Comparison of ENCODE assay signal across 8 cellular contexts in the genomic region with DNA sequence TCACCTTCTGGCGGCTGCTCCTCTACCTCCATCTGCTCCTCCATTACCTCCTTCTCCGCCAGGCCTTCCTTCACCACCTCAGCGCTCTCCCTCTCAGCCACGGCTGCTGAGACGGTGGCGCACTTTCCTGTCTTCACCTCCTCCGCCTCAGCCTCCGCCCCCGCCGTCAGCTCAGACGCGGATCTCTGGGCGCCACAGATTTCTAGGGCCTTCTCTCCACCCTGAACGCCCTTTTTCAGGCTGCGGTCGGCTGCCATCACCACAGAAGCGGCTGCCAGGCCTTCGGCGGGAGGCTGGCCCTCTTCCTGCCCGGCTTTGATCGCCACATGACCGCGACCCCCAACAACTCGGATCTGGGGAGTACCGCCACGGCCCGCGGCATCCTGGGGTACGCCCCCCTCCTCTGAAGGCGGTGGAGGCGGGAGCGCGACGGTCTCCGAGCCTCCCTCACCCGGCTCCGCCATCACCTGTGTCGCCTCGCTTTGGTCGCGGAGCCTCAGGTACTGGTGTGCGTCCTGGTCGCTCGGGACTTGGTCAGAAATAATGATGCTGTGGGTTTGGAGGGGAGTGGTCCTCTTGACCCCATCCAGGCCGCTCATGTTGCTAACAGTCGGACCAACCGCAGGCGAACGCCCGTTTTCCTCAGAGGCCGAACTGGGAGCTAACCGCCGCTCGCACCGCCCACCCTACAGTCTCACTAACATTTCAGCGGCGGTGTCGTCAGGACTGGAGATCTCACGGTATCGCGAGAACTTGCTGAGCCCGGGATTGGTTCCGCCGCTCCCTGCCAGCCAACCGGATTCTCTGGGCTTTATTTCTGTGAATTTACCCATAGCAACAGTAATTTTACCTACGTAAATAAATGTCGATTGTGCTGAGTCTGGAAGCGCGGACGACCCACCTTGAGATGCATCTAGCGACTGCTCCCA. TPM values are rescaled to one million over a fixed set of nuclear protein-coding genes. Genes with fewer than 3 reads are reported as not detected.
DNase-seq lines count a peak whose midpoint lies in the region; TF ChIP-seq lines count a peak whose summit lies in the region.

A gene (minus strand): TSS at position 699 of the 929 bp plus-strand sequence. CDS start 100 bp downstream, at position 599.

- DNase-seq in GM03348 (ENCODE audit: low spot score) (peak; percentile 95), HEK293T (ENCODE audit: extremely low spot score) (peak; percentile 95), MV-4-11 (lab: John Stamatoyannopoulos, UW) (peak; percentile 94), SK-MEL-5 (ENCODE audit: low read depth, low spot score) (peak; percentile 96), foreskin melanocyte (peak; percentile 89)
- peak; percentile 94 for DNase-seq in activated naive CD4-positive, alpha-beta T cell treated with Interleukin-2 at 50 U/mL for 16 hours

- H2AFZ ChIP-seq in neuron (ENCODE audit: low read depth, low read length): peak within 1 kb of the TSS; percentile 93

- in situ Hi-C loops in SK-MEL-5 (cut with HindIII; ENCODE audit: low pct_unique_long_range_greater_than_20kb, low sequenced_read_pairs): no loop called here

- H3K27ac ChIP-seq in subcutaneous abdominal adipose tissue (ENCODE audit: low read depth, low read length): peak within 1 kb of the TSS; percentile 99

- H3K9ac ChIP-seq in subcutaneous abdominal adipose tissue (ENCODE audit: low read length in 5 of 5): peak within 1 kb of the TSS; percentile 95 to 98 (median 97)

- H3K4me3 ChIP-seq in neuron (ENCODE audit: low read length): peak within 1 kb of the TSS; percentile 87
- H3K4me3 ChIP-seq in subcutaneous abdominal adipose tissue (ENCODE audit: low read depth in 1 of 5, low read length in 5 of 5): peak within 1 kb of the TSS; percentile 89 to 98 (median 96)

- H3K27me3 ChIP-seq in neuron (ENCODE audit: insufficient read depth, low read length) (no peaks in the 10 kb centered on the region), subcutaneous abdominal adipose tissue (ENCODE audit: control insufficient read depth in 5 of 5, insufficient read depth in 4 of 5, low read length in 5 of 5) (no peaks in the 10 kb centered on the region)

- H3K36me3 ChIP-seq in neuron (ENCODE audit: insufficient read depth, low read length): peaks cover 14% of the 10 kb centered on the region
- H3K36me3 ChIP-seq in subcutaneous abdominal adipose tissue (ENCODE audit: control insufficient read depth in 5 of 5, insufficient read depth in 5 of 5, low read length in 5 of 5): peaks cover 0 to 7% (median 3%) of the 10 kb centered on the region in 5 donors

- POLR2A ChIA-PET in HEK293T (lab: Yijun Ruan, JAX): interaction anchor here (0.5 to 2.9 kb wide), 23 partner anchors 9 to 401 kb away, joined by 3 to 20 read pairs (median 4); a partner anchor contains a TSS

- H3K9me3 ChIP-seq in neuron (ENCODE audit: low read length) (peaks cover 3% of the 10 kb centered on the region), subcutaneous abdominal adipose tissue (ENCODE audit: control insufficient read depth in 5 of 5, low read length in 5 of 5) (no peaks in the 10 kb centered on the region)

- CTCF ChIA-PET in HEK293T (lab: Yijun Ruan, JAX): interaction anchor here (0.6 to 4.6 kb wide), 3 partner anchors 8 to 63 kb away, joined by 3 to 29 read pairs (median 3); no protein-coding TSS in a partner anchor

- peaks cover 35% of the 10 kb centered on the region for H3K4me1 ChIP-seq in neuron (ENCODE audit: insufficient read depth, low read length)
- peaks cover 14 to 55% (median 52%) of the 10 kb centered on the region in 5 donors for H3K4me1 ChIP-seq in subcutaneous abdominal adipose tissue (ENCODE audit: control insufficient read depth in 5 of 5, insufficient read depth in 5 of 5, low read length in 5 of 5)

TF ChIP-seq in HEK293T, 16 proteins besides CTCF, POLR2A, EP300 and RAD21:
- TF ChIP-seq CTBP1 (IDR thresholded peaks at IDR 0.05; ENCODE audit: borderline replicate concordance) (peak; percentile 15; the same call in 1 of the 2 replicates), LEF1 (IDR thresholded peaks at IDR 0.05; ENCODE audit: borderline replicate concordance) (no peak)
TF ChIP-seq in HEK293T: peak in this region for 1.

RNA-seq across cellular contexts. Expression of the gene that starts here (rescaled TPM):
- total RNA-seq in SK-MEL-5 (2014; rRNA removed; shearing (Covaris generic)): 37.4 and 40.2 TPM in 2 replicates
- polyA plus RNA-seq in SK-MEL-5 (2015; cell fraction: cytosol; rRNA removed): 34.3 and 35.7 TPM in 2 replicates
- polyA plus RNA-seq in SK-MEL-5 (2015; cell fraction: nucleus; rRNA removed): 15.6 and 20.6 TPM in 2 replicates

Comparison
In these comparisons a context has a peak if more than half of its experiments do, and no peak if none do; other contexts are left out.
1. Peak in every context shown above with its lines: DNase-seq, H3K4me3 ChIP-seq and H3K27ac ChIP-seq.